1 cellular context compared by ENCODE assay signal in genomic region chr19:5940260-5941208, GRCh38.
A peak's percentile ranks its signal among the peaks of the same experiment; 100 is the strongest.
TF ChIP-seq lines count a peak whose summit lies in the region.

No MANE protein-coding gene starts in this region.

TF ChIP-seq in HepG2, 621 proteins besides CTCF, POLR2A, EP300 and RAD21:
- TF ChIP-seq ZNF326 (CRISPR knock-in tag; IDR thresholded peaks at IDR 0.05; ENCODE audit: borderline replicate concordance): no peak
- no peak for TF ChIP-seq STAG1 (CRISPR knock-in tag; IDR thresholded peaks at IDR 0.05)
- TF ChIP-seq IRX3 (CRISPR knock-in tag; IDR thresholded peaks at IDR 0.05; ENCODE audit: borderline replicate concordance, low read depth): no peak
- TF ChIP-seq ATF4 (CRISPR knock-in tag; IDR thresholded peaks at IDR 0.05): no peak
- TF ChIP-seq GPBP1L1 (CRISPR knock-in tag; IDR thresholded peaks at IDR 0.05): no peak
- no peak for TF ChIP-seq ZNF761 (CRISPR knock-in tag; conservative IDR thresholded peaks at IDR 0.05)
- peak; percentile 57 for TF ChIP-seq AGO2 (optimal IDR thresholded peaks at IDR 0.05; ENCODE audit: low read depth, low read length)
- TF ChIP-seq ZBED4 (CRISPR knock-in tag; IDR thresholded peaks at IDR 0.05; ENCODE audit: borderline replicate concordance): no peak
